ENCODE assay signal across 17 cellular contexts in the genomic region with DNA sequence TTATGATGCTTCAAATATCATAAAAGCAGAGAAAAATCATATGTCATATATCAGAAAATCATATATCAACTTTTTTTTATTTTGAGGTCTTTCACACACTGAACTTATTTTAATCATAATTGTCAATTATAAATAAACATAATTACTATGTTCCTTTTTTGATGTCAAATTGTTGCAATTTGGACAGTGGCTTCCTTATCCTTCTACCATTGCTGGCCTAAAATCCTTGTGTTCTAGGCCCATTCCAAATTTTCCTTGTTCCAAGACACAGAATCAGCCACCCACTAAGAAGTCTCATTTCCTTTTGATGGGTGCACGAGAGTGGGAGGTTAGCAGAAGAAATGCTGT. TPM values are rescaled to one million over a fixed set of nuclear protein-coding genes. Genes with fewer than 3 reads are reported as not detected.
A peak's percentile ranks its signal among the peaks of the same experiment; 100 is the strongest.
DNase-seq lines count a peak whose midpoint lies in the region; ATAC-seq and TF ChIP-seq lines count a peak whose summit lies in the region.
"Had no signal": no experiment of that assay in that cellular context is flagged by ENCODE, and none has a peak within 500 bp of the region (broad histone marks: within the 10 kb centered on the region; RNA-seq: fewer than 3 reads in every experiment).

No MANE protein-coding gene starts in this region.

- H3K4me1 ChIP-seq in RWPE2 (ENCODE audit: insufficient read depth, poor library complexity, severe bottlenecking) (no peaks in the 10 kb centered on the region), esophagus muscularis mucosa (peaks cover 9 to 16% (median 13%) of the 10 kb centered on the region in 4 donors), subcutaneous abdominal adipose tissue (ENCODE audit: control insufficient read depth in 5 of 5, insufficient read depth in 5 of 5, low read length in 5 of 5) (peaks cover 7 to 23% (median 12%) of the 10 kb centered on the region in 5 donors)
- H3K4me1 ChIP-seq: BE2C, neural progenitor cell, prostate gland had no signal

- H3K4me3 ChIP-seq in RWPE2 (ENCODE audit: severe bottlenecking): no peak overlapping the region
- H3K4me3 ChIP-seq in esophagus muscularis mucosa: no peak overlapping the region
- H3K4me3 ChIP-seq in subcutaneous abdominal adipose tissue (ENCODE audit: low read depth in 1 of 5, low read length in 5 of 5): no peak overlapping the region
- no peak overlapping the region for H3K4me3 ChIP-seq in coronary artery
- H3K4me3 ChIP-seq: neural progenitor cell, prostate gland, skin epidermis had no signal

- DNase-seq in RWPE2 (ENCODE audit: low spot score): no peak
- no peak for DNase-seq in esophagus muscularis mucosa (ENCODE audit: extremely low spot score)
- DNase-seq in KG1 (lab: John Stamatoyannopoulos, UW): no peak
- no peak for DNase-seq in NCI-H748 treated with DMSO at 0.1 percent for 48 hours (lab: John Stamatoyannopoulos, UW)
- DNase-seq in coronary artery (ENCODE audit: low spot score): no peak
- DNase-seq in activated naive CD4-positive, alpha-beta T cell treated with anti-CD3 and anti-CD28 coated beads, Interleukin-2, amount 50 U/mL, for 72 hours (ENCODE audit: low spot score in 2 of 2): no peak
- DNase-seq: activated effector memory CD4-positive, alpha-beta T cell treated with anti-CD3 and anti-CD28 coated beads, Interleukin-2, amount 50 U/mL, for 16 hours; effector memory CD8-positive, alpha-beta T cell; NCI-H2171; T-helper 17 cell had no signal

- TF ChIP-seq POLR2A in esophagus muscularis mucosa (IDR thresholded peaks at IDR 0.05; ENCODE audit: low read depth): no peak

- intact Hi-C loops in esophagus muscularis mucosa (cut with DNase I): loop anchor here (2.0 kb wide), 1 partner anchor 87 kb away; no protein-coding TSS in a partner anchor

- H3K27ac Mint-ChIP-seq in activated naive CD4-positive, alpha-beta T cell treated with anti-CD3 and anti-CD28 coated beads, Interleukin-2, amount 50 U/mL, for 72 hours: no peak overlapping the region
- H3K27ac Mint-ChIP-seq: effector memory CD8-positive, alpha-beta T cell; neural progenitor cell had no signal

- WGBS in esophagus muscularis mucosa: 86% methylated on average over 1 of the region's 1 CpG

- peak; percentile 14 for TF ChIP-seq CTCF in RWPE2 (IDR thresholded peaks at IDR 0.05; ENCODE audit: poor library complexity, severe bottlenecking)
- no peak for TF ChIP-seq CTCF in esophagus muscularis mucosa (IDR thresholded peaks at IDR 0.05)
- TF ChIP-seq CTCF in coronary artery (IDR thresholded peaks at IDR 0.05): no peak

- H3K27me3 ChIP-seq in RWPE2 (ENCODE audit: insufficient read depth, poor library complexity, severe bottlenecking) (no peaks in the 10 kb centered on the region), esophagus muscularis mucosa (no peaks in the 10 kb centered on the region), subcutaneous abdominal adipose tissue (ENCODE audit: control insufficient read depth in 5 of 5, insufficient read depth in 4 of 5, low read length in 5 of 5) (no peaks in the 10 kb centered on the region)
- H3K27me3 ChIP-seq: neural progenitor cell had no signal

- H3K36me3 ChIP-seq in RWPE2 (ENCODE audit: low read depth) (no peaks in the 10 kb centered on the region), esophagus muscularis mucosa (no peaks in the 10 kb centered on the region), subcutaneous abdominal adipose tissue (ENCODE audit: control insufficient read depth in 5 of 5, insufficient read depth in 5 of 5, low read length in 5 of 5) (no peaks in the 10 kb centered on the region)
- H3K36me3 ChIP-seq: BE2C, neural progenitor cell, prostate gland had no signal

- H3K36me3 Mint-ChIP-seq in activated naive CD4-positive, alpha-beta T cell treated with anti-CD3 and anti-CD28 coated beads, Interleukin-2, amount 50 U/mL, for 72 hours: no peaks in the 10 kb centered on the region
- H3K36me3 Mint-ChIP-seq: neural progenitor cell had no signal

- no peak overlapping the region for H3K27ac ChIP-seq in RWPE2 (ENCODE audit: poor library complexity, severe bottlenecking)
- peak overlapping the region; percentile 73 to 85 (median 84) for H3K27ac ChIP-seq in esophagus muscularis mucosa (replicated peaks in 1 of 4)
- H3K27ac ChIP-seq in subcutaneous abdominal adipose tissue (ENCODE audit: low read depth, low read length): peak overlapping the region; percentile 84
- peak overlapping the region in 1 of 2 donors; percentile 27 for H3K27ac ChIP-seq in coronary artery
- H3K27ac ChIP-seq: neural progenitor cell had no signal

- TF ChIP-seq EP300 in esophagus muscularis mucosa (IDR thresholded peaks at IDR 0.05): no peak

- H3K9ac ChIP-seq in subcutaneous abdominal adipose tissue (ENCODE audit: low read length in 5 of 5): no peak overlapping the region
- H3K9ac ChIP-seq: neural progenitor cell had no signal

- H3K9me3 Mint-ChIP-seq in activated naive CD4-positive, alpha-beta T cell treated with anti-CD3 and anti-CD28 coated beads, Interleukin-2, amount 50 U/mL, for 72 hours: no peaks in the 10 kb centered on the region
- H3K9me3 Mint-ChIP-seq: effector memory CD8-positive, alpha-beta T cell; neural progenitor cell had no signal

- ATAC-seq in GM18861 (IDR thresholded peaks at IDR 0.05; ENCODE audit: unreplicated experiment) (peak; percentile 9), RWPE2 (ENCODE audit: low read depth) (no peak)
- ATAC-seq in activated naive CD4-positive, alpha-beta T cell treated with anti-CD3 and anti-CD28 coated beads, Interleukin-2, amount 50 U/mL, for 72 hours: no peak

- H3K9me3 ChIP-seq in RWPE2 (ENCODE audit: severe bottlenecking) (no peaks in the 10 kb centered on the region), esophagus muscularis mucosa (no peaks in the 10 kb centered on the region), subcutaneous abdominal adipose tissue (ENCODE audit: control insufficient read depth in 5 of 5, low read length in 5 of 5) (no peaks in the 10 kb centered on the region)
- H3K9me3 ChIP-seq: BE2C, prostate gland had no signal

RNA-seq across cellular contexts. Expression of a gene that starts 28.9 kb away (rescaled TPM):
- total RNA-seq in esophagus muscularis mucosa: under 1 TPM in 1 of 4 donors, not detected in 3; 0.06 TPM
- not detected for total RNA-seq in activated naive CD4-positive, alpha-beta T cell treated with anti-CD3 and anti-CD28 coated beads, Interleukin-2, amount 50 U/mL, for 72 hours
- total RNA-seq: M059J, prostate gland, T-helper 17 cell had no signal

RNA-seq across cellular contexts. Expression of a gene that starts 34.8 kb away (rescaled TPM):
- total RNA-seq in esophagus muscularis mucosa: 10 to 100 TPM; 21.9 to 35.7 (median 26.8) TPM
- 10 to 100 TPM; 51.0 to 63.2 TPM for total RNA-seq in activated naive CD4-positive, alpha-beta T cell treated with anti-CD3 and anti-CD28 coated beads, Interleukin-2, amount 50 U/mL, for 72 hours

RNA-seq across cellular contexts. Expression of a gene that starts 50.4 kb away (rescaled TPM):
- 10 to 100 TPM in 3 of 4 donors, 1 to 10 TPM in 1; 7.8 to 18.3 (median 13.1) TPM for total RNA-seq in esophagus muscularis mucosa
- total RNA-seq in activated naive CD4-positive, alpha-beta T cell treated with anti-CD3 and anti-CD28 coated beads, Interleukin-2, amount 50 U/mL, for 72 hours: 1 to 10 TPM; 1.1 to 3.6 TPM

RNA-seq across cellular contexts. Expression of a gene that starts 50.9 kb away (rescaled TPM):
- total RNA-seq in esophagus muscularis mucosa: 10 to 100 TPM; 13.3 to 19.1 (median 16.5) TPM
- total RNA-seq in activated naive CD4-positive, alpha-beta T cell treated with anti-CD3 and anti-CD28 coated beads, Interleukin-2, amount 50 U/mL, for 72 hours: 10 to 100 TPM; 10.7 to 15.2 TPM
